8 cellular contexts compared by ENCODE assay signal in the genomic region with DNA sequence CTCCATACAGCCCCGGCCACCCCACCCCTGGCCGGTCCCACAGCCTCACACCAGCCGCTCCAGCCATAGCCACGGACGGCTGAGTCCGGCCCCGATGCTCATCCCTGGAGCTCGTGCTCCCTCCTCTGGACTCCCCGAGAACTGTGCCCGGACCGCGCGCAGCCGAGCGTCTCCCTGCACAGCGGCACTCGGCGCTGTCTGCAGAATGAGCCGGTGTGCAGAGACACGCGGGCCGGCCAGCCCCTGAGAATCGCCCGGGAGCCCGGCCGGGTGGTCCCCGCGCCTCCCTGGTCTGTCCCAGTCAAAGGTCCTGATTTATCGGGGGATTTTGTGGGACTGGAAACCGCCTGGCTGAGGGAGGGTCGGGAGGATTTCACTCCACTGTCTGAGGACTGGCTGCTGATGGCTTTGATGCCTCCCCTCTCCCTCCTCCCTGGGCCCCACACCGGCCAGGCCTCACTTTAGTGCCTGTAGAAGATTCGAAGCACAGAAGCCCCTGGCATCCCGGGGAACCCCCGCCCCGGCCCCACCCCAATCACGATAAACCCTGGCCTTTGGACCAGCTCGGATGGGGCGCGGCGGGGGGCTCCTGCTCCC.
DNase-seq lines count a peak whose midpoint lies in the region; ATAC-seq and TF ChIP-seq lines count a peak whose summit lies in the region.

No MANE protein-coding gene starts in this region.

- H3K9me3 ChIP-seq in right lobe of liver, result no peaks in the 10 kb centered on the region

- no peak overlapping the region for H3K27ac Mint-ChIP-seq in central memory CD8-positive, alpha-beta T cell (ENCODE audit: low read depth)

- H3K27me3 Mint-ChIP-seq in central memory CD8-positive, alpha-beta T cell, result peaks cover 27% of the 10 kb centered on the region

- H3K4me1 Mint-ChIP-seq in central memory CD8-positive, alpha-beta T cell, result peaks cover 10% of the 10 kb centered on the region

- H3K27ac ChIP-seq in right lobe of liver, result no peak overlapping the region

- peaks cover 8% of the 10 kb centered on the region for H3K36me3 Mint-ChIP-seq in central memory CD8-positive, alpha-beta T cell (ENCODE audit: insufficient read depth)

- ATAC-seq in Right ventricle myocardium inferior, result peak; percentile 61
- ATAC-seq in central memory CD8-positive, alpha-beta T cell (replicated peaks; ENCODE audit: extremely low read depth, poor library complexity, severe bottlenecking), result peak; percentile 81
- ATAC-seq in right lobe of liver, result peak; percentile 71 to 91 (median 82)
- ATAC-seq in HG02981 (IDR thresholded peaks at IDR 0.05; ENCODE audit: unreplicated experiment), result no peak

- no peaks in the 10 kb centered on the region for H3K9me3 Mint-ChIP-seq in central memory CD8-positive, alpha-beta T cell

- H3K4me3 Mint-ChIP-seq in central memory CD8-positive, alpha-beta T cell, result peak overlapping the region; percentile 98

- 11% methylated on average over 3 of the region's 41 CpGs for WGBS in right lobe of liver (ENCODE audit: insufficient coverage, low coverage, low lambda C conversion rate, missing lambda C conversion rate)

- H3K4me1 ChIP-seq in right lobe of liver, result no peaks in the 10 kb centered on the region

- peak overlapping the region in 1 of 3 donors; percentile 7 for H3K4me3 ChIP-seq in right lobe of liver

- intact Hi-C loops in Right ventricle myocardium inferior (cut with DNase I), result no loop called here
- intact Hi-C loops in cardiac septum (cut with DNase I), result no loop called here
- intact Hi-C loops in right lobe of liver (cut with DNase I), result no loop called here

- no peaks in the 10 kb centered on the region for H3K27me3 ChIP-seq in right lobe of liver

- DNase-seq in Right ventricle myocardium inferior (ENCODE audit: missing footprints) (no peak), cardiac septum (ENCODE audit: low spot score) (no peak), NCI-H146 (lab: John Stamatoyannopoulos, UW) (peak; percentile 61), right lobe of liver (peak in 1 of 3 donors; percentile 64)
- DNase-seq in activated CD4-positive, CD25-positive, alpha-beta regulatory T cell treated with anti-CD3 and anti-CD28 coated beads, Interleukin-2, amount 50 U/mL, for 72 hours, result peak; percentile 78
- peak; percentile 28 to 42 for DNase-seq in central memory CD8-positive, alpha-beta T cell (ENCODE audit: low spot score in 2 of 2)
- DNase-seq in stimulated activated CD4-positive, alpha-beta T cell treated with anti-CD3 and anti-CD28 coated beads, TNF-alpha, amount 100 ng/mL, for 4 hours (ENCODE audit: low read depth in 3 of 3), result peak; percentile 48 to 53 (median 51)

- TF ChIP-seq POLR2A in right lobe of liver (IDR thresholded peaks at IDR 0.05), result no peak

- no peaks in the 10 kb centered on the region for H3K36me3 ChIP-seq in right lobe of liver

- TF ChIP-seq CTCF in right lobe of liver (IDR thresholded peaks at IDR 0.05), result peak; percentile 30 to 52 (median 44)

Comparison
In these comparisons a context has a peak if more than half of its experiments do, and no peak if none do; other contexts are left out.
1. DNase-seq: peak in NCI-H146 (single experiment), activated CD4-positive, CD25-positive, alpha-beta regulatory T cell treated with anti-CD3 and anti-CD28 coated beads, Interleukin-2, amount 50 U/mL, for 72 hours (single experiment), central memory CD8-positive, alpha-beta T cell (2 of 2) and stimulated activated CD4-positive, alpha-beta T cell treated with anti-CD3 and anti-CD28 coated beads, TNF-alpha, amount 100 ng/mL, for 4 hours (3 of 3); none in Right ventricle myocardium inferior (single experiment) and cardiac septum (single experiment).